Comparison of ENCODE assay signal across 8 cellular contexts in the genomic region with DNA sequence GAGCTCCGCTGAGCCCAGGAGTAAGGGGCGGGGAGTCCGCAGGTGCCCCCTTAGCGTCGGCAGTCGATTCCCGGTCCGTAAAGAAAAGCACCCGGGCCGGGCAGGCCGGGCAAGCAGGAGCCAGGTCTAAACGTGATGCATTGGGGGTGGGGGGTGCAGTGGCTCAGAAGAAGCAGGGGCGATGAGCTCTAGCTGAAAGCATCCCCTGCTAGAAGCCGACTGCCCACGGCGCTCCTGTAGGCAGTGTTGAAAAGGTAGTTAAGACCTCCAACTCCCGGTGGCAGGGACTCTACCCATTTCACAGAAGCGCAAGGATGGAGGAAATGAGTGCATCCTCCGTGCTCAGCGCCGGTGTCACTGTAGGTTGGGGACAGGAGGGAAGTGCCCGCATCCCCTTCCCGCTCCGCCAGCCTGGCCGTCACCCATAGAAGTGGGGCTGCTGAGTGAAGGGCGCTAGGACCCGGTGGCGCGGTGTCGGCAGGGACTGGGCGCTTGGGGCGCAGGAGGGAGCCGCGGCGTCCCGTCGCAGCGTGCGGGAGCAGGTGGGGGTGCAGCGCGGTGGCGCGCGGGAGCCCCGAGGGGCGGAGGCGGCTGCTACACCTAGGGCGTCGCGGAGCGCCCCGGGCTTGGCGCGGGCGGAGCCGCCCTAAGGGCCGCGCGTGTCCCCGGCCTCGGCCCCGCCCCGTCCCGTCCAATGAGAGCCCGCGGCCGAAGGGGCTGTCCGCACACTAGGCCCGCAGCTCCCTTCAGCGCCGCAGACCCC. TPM values are rescaled to one million over a fixed set of nuclear protein-coding genes. Genes with fewer than 3 reads are reported as not detected.
A peak's percentile ranks its signal among the peaks of the same experiment; 100 is the strongest.
DNase-seq lines count a peak whose midpoint lies in the region; ATAC-seq, FAIRE-seq and TF ChIP-seq lines count a peak whose summit lies in the region.

Gene WNT2B, plus strand, starts transcription at position 724 of the 763 bp plus-strand sequence. CDS start 298 bp downstream, outside the sequence.

- TF ChIP-seq POLR2A in sigmoid colon (IDR thresholded peaks at IDR 0.05) = no peak
- TF ChIP-seq POLR2A in H54 (IDR thresholded peaks at IDR 0.05; ENCODE audit: low read depth, low read length) = no peak

- no peaks in the 10 kb centered on the region for H3F3A ChIP-seq in SK-N-SH (replicated peaks; ENCODE audit: insufficient read depth)

- peak within 1 kb of the TSS; percentile 93 for H2AFZ ChIP-seq in SK-N-SH (ENCODE audit: low read depth)

- peak within 1 kb of the TSS; percentile 93 for H3K4me2 ChIP-seq in SK-N-SH

- in situ Hi-C loops in HAP-1 (cut with MboI; ENCODE audit: low sequenced_read_pairs) = no loop called here

- H3K27me3 ChIP-seq in CD8-positive, alpha-beta memory T cell (ENCODE audit: insufficient read depth, low read length, poor library complexity, severe bottlenecking) = peaks cover 30% of the 10 kb centered on the region
- no peaks in the 10 kb centered on the region for H3K27me3 ChIP-seq in HAP-1 (ENCODE audit: low read depth)
- no peaks in the 10 kb centered on the region for H3K27me3 ChIP-seq in SK-N-SH (ENCODE audit: insufficient read depth)
- no peaks in the 10 kb centered on the region for H3K27me3 ChIP-seq in right cardiac atrium (ENCODE audit: control insufficient read depth, insufficient read depth)
- peaks cover 18 to 56% (median 30%) of the 10 kb centered on the region in 3 donors for H3K27me3 ChIP-seq in sigmoid colon

- peaks cover 6 to 17% (median 9%) of the 10 kb centered on the region in 3 donors for H3K4me1 Mint-ChIP-seq in CD8-positive, alpha-beta memory T cell
- peaks cover 9% of the 10 kb centered on the region for H3K4me1 Mint-ChIP-seq in activated naive CD8-positive, alpha-beta T cell (ENCODE audit: low read depth)

- FAIRE-seq in H54 (lab: Jason Lieb, UNC) = no peak

- intact Hi-C loops in right cardiac atrium (cut with DNase I) (loop anchor here in 2 of 4 donors (10.0 kb wide), 1 partner anchor 196 kb away; the partner anchor contains the start of gene RHOC (in 2 of the 2)), sigmoid colon (cut with DNase I) (no loop called here)

- no peaks in the 10 kb centered on the region for H3K79me2 ChIP-seq in SK-N-SH (ENCODE audit: insufficient read depth)

- H3K27ac ChIP-seq in CD8-positive, alpha-beta memory T cell (ENCODE audit: low read depth, low read length) = peak within 1 kb of the TSS; percentile 22
- H3K27ac ChIP-seq in SK-N-SH (ENCODE audit: low read depth in 2 of 2, low read length in 1 of 2) (no peak within 1 kb of the TSS), right cardiac atrium (ENCODE audit: low read length) (no peak within 1 kb of the TSS), sigmoid colon (peak within 1 kb of the TSS in 3 of 4 donors; percentile 1 to 23 (median 14))

- H3K36me3 Mint-ChIP-seq in CD8-positive, alpha-beta memory T cell = peaks cover 0 to 1% (median 0%) of the 10 kb centered on the region in 3 donors
- H3K36me3 Mint-ChIP-seq in activated naive CD8-positive, alpha-beta T cell = no peaks in the 10 kb centered on the region

- WGBS in SK-N-SH (ENCODE audit: low lambda C conversion rate) = 0% methylated on average over 10 of the region's 71 CpGs
- under 1% methylated on average over 71 of the region's 71 CpGs for WGBS in right cardiac atrium
- whole genome bisulfite sequencing in sigmoid colon, 2 donors = 1% methylated on average over 71 of the region's 71 CpGs

- peak; percentile 48 to 63 for ATAC-seq in right cardiac atrium

- DNase-seq in CD8-positive, alpha-beta memory T cell = peak; percentile 36 to 69 (median 52)
- peak; percentile 13 to 69 for DNase-seq in HAP-1 (ENCODE audit: low spot score in 2 of 2)
- DNase-seq in SK-N-SH = peak; percentile 85
- DNase-seq in right cardiac atrium = peak; percentile 34 to 66 (median 64)
- no peak for DNase-seq in sigmoid colon
- DNase-seq in hippocampal formation (lab: John Stamatoyannopoulos, UW) = no peak
- no peak for DNase-seq in H54 (ENCODE audit: insufficient read length, low spot score)

- TF ChIP-seq EP300 in SK-N-SH (IDR thresholded peaks at IDR 0.05; ENCODE audit: borderline replicate concordance in 1 of 2, low read depth in 1 of 2, low read length in 1 of 2) (no peak), sigmoid colon (IDR thresholded peaks at IDR 0.05) (no peak)

- peaks cover 11% of the 10 kb centered on the region for H3K4me1 ChIP-seq in CD8-positive, alpha-beta memory T cell (ENCODE audit: insufficient read depth, low read length)
- H3K4me1 ChIP-seq in HAP-1 = no peaks in the 10 kb centered on the region
- H3K4me1 ChIP-seq in SK-N-SH (ENCODE audit: control insufficient read depth in 1 of 2, insufficient read depth in 2 of 2, low read depth in 1 of 2, low read length in 1 of 2) = peaks cover 0 to 10% of the 10 kb centered on the region in 2 experiments; a peak in 1 of 4 replicates
- no peaks in the 10 kb centered on the region for H3K4me1 ChIP-seq in right cardiac atrium (ENCODE audit: control insufficient read depth, insufficient read depth, low read length)
- peaks cover 0 to 19% (median 18%) of the 10 kb centered on the region in 4 donors for H3K4me1 ChIP-seq in sigmoid colon

- peaks cover 19 to 24% of the 10 kb centered on the region in 2 donors for H3K27me3 Mint-ChIP-seq in CD8-positive, alpha-beta memory T cell
- H3K27me3 Mint-ChIP-seq in activated naive CD8-positive, alpha-beta T cell = peaks cover 13% of the 10 kb centered on the region

- peak within 1 kb of the TSS; percentile 42; the same call in 1 of the 2 replicates for H3K9ac ChIP-seq in SK-N-SH

- no peaks in the 10 kb centered on the region for H4K20me1 ChIP-seq in SK-N-SH (ENCODE audit: insufficient read depth)

- TF ChIP-seq CTCF in SK-N-SH (IDR thresholded peaks at IDR 0.05) (no peak), sigmoid colon (IDR thresholded peaks at IDR 0.05) (no peak)

- no peak for TF ChIP-seq RAD21 in SK-N-SH (IDR thresholded peaks at IDR 0.05; ENCODE audit: low read length)

- no peaks in the 10 kb centered on the region for H3K9me3 ChIP-seq in CD8-positive, alpha-beta memory T cell (ENCODE audit: low read length)
- H3K9me3 ChIP-seq in HAP-1 (no peaks in the 10 kb centered on the region), SK-N-SH (no peaks in the 10 kb centered on the region), right cardiac atrium (ENCODE audit: control insufficient read depth, low read length) (no peaks in the 10 kb centered on the region), sigmoid colon (no peaks in the 10 kb centered on the region)

- CTCF ChIA-PET in CD8-positive, alpha-beta memory T cell (lab: Charles Lee) = interaction anchor here (0.8 to 1.1 kb wide), 2 partner anchors 167 to 199 kb away, joined by 3 read pairs; no protein-coding TSS in a partner anchor
- CTCF ChIA-PET in SK-N-SH (lab: Yijun Ruan, JAX) = interaction anchor here (0.6 to 2.0 kb wide), 3 partner anchors 45 to 199 kb away, joined by 3 to 5 read pairs (median 4); no protein-coding TSS in a partner anchor

- H3K9me2 ChIP-seq in SK-N-SH = no peaks in the 10 kb centered on the region

- H3K9me3 Mint-ChIP-seq in CD8-positive, alpha-beta memory T cell = no peaks in the 10 kb centered on the region
- no peaks in the 10 kb centered on the region for H3K9me3 Mint-ChIP-seq in activated naive CD8-positive, alpha-beta T cell (ENCODE audit: low read depth)

- no peaks in the 10 kb centered on the region for H3K36me3 ChIP-seq in CD8-positive, alpha-beta memory T cell (ENCODE audit: insufficient read depth, low read length)
- no peaks in the 10 kb centered on the region for H3K36me3 ChIP-seq in HAP-1 (replicated peaks)
- H3K36me3 ChIP-seq in SK-N-SH (replicated peaks in 1 of 2; ENCODE audit: control insufficient read depth in 1 of 2, insufficient read depth in 2 of 2, low read length in 1 of 2) = no peaks in the 10 kb centered on the region
- no peaks in the 10 kb centered on the region for H3K36me3 ChIP-seq in sigmoid colon

- peak within 1 kb of the TSS in 4 of 8 donors; percentile 29 to 74 (median 39) for H3K27ac Mint-ChIP-seq in CD8-positive, alpha-beta memory T cell
- no peak within 1 kb of the TSS for H3K27ac Mint-ChIP-seq in activated naive CD8-positive, alpha-beta T cell

- H3K4me3 ChIP-seq in CD8-positive, alpha-beta memory T cell (ENCODE audit: low read length) = peak within 1 kb of the TSS; percentile 78
- H3K4me3 ChIP-seq in HAP-1 (peak within 1 kb of the TSS; percentile 42), SK-N-SH (ENCODE audit: low read depth in 2 of 2, low read length in 1 of 2) (peak within 1 kb of the TSS; percentile 66 to 73), right cardiac atrium (ENCODE audit: low read length) (peak within 1 kb of the TSS; percentile 51), sigmoid colon (peak within 1 kb of the TSS; percentile 17 to 54 (median 46))

- H3K4me3 Mint-ChIP-seq in CD8-positive, alpha-beta memory T cell = peak within 1 kb of the TSS; percentile 81 to 95 (median 85)
- peak within 1 kb of the TSS; percentile 81 for H3K4me3 Mint-ChIP-seq in activated naive CD8-positive, alpha-beta T cell

- POLR2A ChIA-PET in CD8-positive, alpha-beta memory T cell (lab: Charles Lee) = interaction anchor here (0.5 kb wide), 1 partner anchor 221 kb away, joined by 3 read pairs; no protein-coding TSS in a partner anchor
- POLR2A ChIA-PET in SK-N-SH (lab: Yijun Ruan, JAX) = no interaction called here

TF ChIP-seq in SK-N-SH, 30 proteins besides CTCF, POLR2A, EP300 and RAD21:
- TF ChIP-seq, protein P1, sequence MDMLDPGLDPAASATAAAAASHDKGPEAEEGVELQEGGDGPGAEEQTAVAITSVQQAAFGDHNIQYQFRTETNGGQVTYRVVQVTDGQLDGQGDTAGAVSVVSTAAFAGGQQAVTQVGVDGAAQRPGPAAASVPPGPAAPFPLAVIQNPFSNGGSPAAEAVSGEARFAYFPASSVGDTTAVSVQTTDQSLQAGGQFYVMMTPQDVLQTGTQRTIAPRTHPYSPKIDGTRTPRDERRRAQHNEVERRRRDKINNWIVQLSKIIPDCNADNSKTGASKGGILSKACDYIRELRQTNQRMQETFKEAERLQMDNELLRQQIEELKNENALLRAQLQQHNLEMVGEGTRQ (IDR thresholded peaks at IDR 0.05; ENCODE audit: borderline replicate concordance, low read depth, low read length) = no peak

RNA-seq across cellular contexts. Expression of gene WNT2B, which starts in this region (rescaled TPM):
- total RNA-seq in CD8-positive, alpha-beta memory T cell = under 1 TPM; 0.09 to 0.13 TPM
- 0.09 TPM for polyA plus RNA-seq in CD8-positive, alpha-beta memory T cell
- 3.4 and 4.3 TPM in 2 replicates for polyA plus RNA-seq in SK-N-SH (2012; rRNA removed)
- polyA plus RNA-seq in SK-N-SH (2012; cell fraction: cytosol; rRNA removed) = 2.4 and 2.9 TPM in 2 replicates
- polyA plus RNA-seq in SK-N-SH (2012; cell fraction: nucleus; rRNA removed) = 6.6 and 7.5 TPM in 2 replicates
- total RNA-seq in right cardiac atrium = 10 to 100 TPM in 3 of 4 donors, 1 to 10 TPM in 1; 7.1 to 14.1 (median 11.9) TPM
- polyA plus RNA-seq in right cardiac atrium = 3.5 TPM
- total RNA-seq in sigmoid colon = 1 to 10 TPM; 1.5 to 4.2 (median 2.0) TPM
- 1 to 10 TPM; 1.2 to 3.2 (median 1.2) TPM for polyA plus RNA-seq in sigmoid colon

Comparison
In these comparisons a context has a peak if more than half of its experiments do, and no peak if none do; other contexts are left out.
1. Peak in DNase-seq, H3K4me3 ChIP-seq and H3K27ac ChIP-seq in CD8-positive, alpha-beta memory T cell; RNA of the gene not detected or under 1 TPM.
2. DNase-seq: peak in HAP-1 (2 of 2), SK-N-SH (single experiment) and right cardiac atrium (3 of 3); none in sigmoid colon (single experiment), hippocampal formation (0 of 2) and H54 (single experiment).
3. H3K27ac ChIP-seq: peak in sigmoid colon (3 of 4); none in SK-N-SH (0 of 2) and right cardiac atrium (single experiment).
4. Peak in every context shown above with its lines, with median percentiles within 50 percentile points of each other: H3K4me3 ChIP-seq.